ENCODE assay signal across 8 cellular contexts in genomic region chr1:243254927-243255790, GRCh38. TPM values are rescaled to one million over a fixed set of nuclear protein-coding genes. Genes with fewer than 3 reads are reported as not detected.
DNase-seq lines count a peak whose midpoint lies in the region; ATAC-seq and TF ChIP-seq lines count a peak whose summit lies in the region.

CEP170 (minus strand) TSS chr1:243255281; CDS start chr1:243225280, 30,001 bp downstream.

- TF ChIP-seq CTCF in heart left ventricle (IDR thresholded peaks at IDR 0.05) (peak in 2 of 12 donors; percentile 1 to 21), upper lobe of left lung (IDR thresholded peaks at IDR 0.05) (no peak)

- no peaks in the 10 kb centered on the region for H3K9me3 ChIP-seq in adipocyte (ENCODE audit: control insufficient read depth, low read length)
- H3K9me3 ChIP-seq in heart left ventricle, result no peaks in the 10 kb centered on the region
- H3K9me3 ChIP-seq in upper lobe of left lung, result no peaks in the 10 kb centered on the region

- H3K4me3 ChIP-seq in adipocyte (ENCODE audit: low read length) (peak within 1 kb of the TSS; percentile 87), heart left ventricle (peak within 1 kb of the TSS; percentile 72 to 100 (median 84)), upper lobe of left lung (peak within 1 kb of the TSS; percentile 72 to 99 (median 96))

- peaks cover 44% of the 10 kb centered on the region for H3K4me1 ChIP-seq in adipocyte (ENCODE audit: control insufficient read depth, insufficient read depth, low read length)
- peaks cover 4 to 66% (median 38%) of the 10 kb centered on the region in 12 donors for H3K4me1 ChIP-seq in heart left ventricle
- H3K4me1 ChIP-seq in upper lobe of left lung, result peaks cover 23 to 52% (median 45%) of the 10 kb centered on the region in 4 donors

- DNase-seq in NCI-H1105 treated with DMSO at 0.1 percent for 48 hours (lab: John Stamatoyannopoulos, UW) (peak; percentile 94), SW480 (ENCODE audit: low spot score) (peak; percentile 98), adipocyte (ENCODE audit: low read depth) (peak; percentile 98), heart left ventricle (peak; percentile 96 to 97 (median 96)), posterior cingulate gyrus (peak; percentile 91 to 98 (median 94)), upper lobe of left lung (peak; percentile 93 to 96)

- 0% methylated on average over 12 to 74 of the region's 74 CpGs for WGBS in heart left ventricle, 4 donors
- 0% methylated on average over 12 to 36 of the region's 74 CpGs for WGBS in upper lobe of left lung, 2 donors

- H3K27me3 ChIP-seq in adipocyte (replicated peaks; ENCODE audit: control insufficient read depth, insufficient read depth, low read length) (no peaks in the 10 kb centered on the region), heart left ventricle (no peaks in the 10 kb centered on the region), upper lobe of left lung (no peaks in the 10 kb centered on the region)

- intact Hi-C loops in heart left ventricle (cut with DNase I) (loop anchor here in 4 of 10 donors (5.0 to 10.0 kb wide), 6 partner anchors 43 to 1580 kb away; partner anchors contain the start of genes ADSS2 (in 2 of the 4) and COX20 (in 1 of the 4)), posterior cingulate gyrus (cut with DNase I) (loop anchor here (2.0 kb wide), 1 partner anchor 62 kb away; no protein-coding TSS in a partner anchor)

- H3K36me3 ChIP-seq in adipocyte (ENCODE audit: control insufficient read depth, insufficient read depth, low read length, severe bottlenecking) (no peaks in the 10 kb centered on the region), heart left ventricle (no peaks in the 10 kb centered on the region), upper lobe of left lung (no peaks in the 10 kb centered on the region)

- ATAC-seq in HG02642 (IDR thresholded peaks at IDR 0.05; ENCODE audit: poor library complexity, unreplicated experiment), result peak; percentile 61
- peak; percentile 75 to 85 (median 82) for ATAC-seq in heart left ventricle
- peak; percentile 92 to 93 for ATAC-seq in upper lobe of left lung (ENCODE audit: low FRiP score in 2 of 2)

- H3K27ac ChIP-seq in heart left ventricle, result peak within 1 kb of the TSS; percentile 93 to 98 (median 96)
- H3K27ac ChIP-seq in upper lobe of left lung, result peak within 1 kb of the TSS; percentile 93 to 99 (median 96)

- no peak for TF ChIP-seq EP300 in upper lobe of left lung (IDR thresholded peaks at IDR 0.05)

- H3K9ac ChIP-seq in adipocyte (ENCODE audit: low read length), result peak within 1 kb of the TSS; percentile 99

- TF ChIP-seq POLR2A in GM10847 (IDR thresholded peaks at IDR 0.05; ENCODE audit: extremely low read depth, insufficient read length) (peak; percentile 55), heart left ventricle (IDR thresholded peaks at IDR 0.05) (peak in 1 of 2 donors; percentile 75), upper lobe of left lung (IDR thresholded peaks at IDR 0.05) (peak in 3 of 4 donors; percentile 71 to 83 (median 73))

RNA-seq across cellular contexts. Expression of gene CEP170, which starts in this region (rescaled TPM):
- total RNA-seq in heart left ventricle (10 to 100 TPM; 27.2 to 70.3 (median 42.7) TPM), upper lobe of left lung (100 to 1,000 TPM in 2 of 6 donors, 10 to 100 TPM in 4; 47.6 to 160 (median 88.6) TPM)
- polyA plus RNA-seq in heart left ventricle, result 10 to 100 TPM in 1 of 2 donors, 1 to 10 TPM in 1; 9.7 to 16.6 TPM

Comparison
In these comparisons a context has a peak if more than half of its experiments do, and no peak if none do; other contexts are left out.
1. Peak in every context shown above with its lines: DNase-seq, ATAC-seq, H3K4me3 ChIP-seq and H3K27ac ChIP-seq.